In the genomic region with DNA sequence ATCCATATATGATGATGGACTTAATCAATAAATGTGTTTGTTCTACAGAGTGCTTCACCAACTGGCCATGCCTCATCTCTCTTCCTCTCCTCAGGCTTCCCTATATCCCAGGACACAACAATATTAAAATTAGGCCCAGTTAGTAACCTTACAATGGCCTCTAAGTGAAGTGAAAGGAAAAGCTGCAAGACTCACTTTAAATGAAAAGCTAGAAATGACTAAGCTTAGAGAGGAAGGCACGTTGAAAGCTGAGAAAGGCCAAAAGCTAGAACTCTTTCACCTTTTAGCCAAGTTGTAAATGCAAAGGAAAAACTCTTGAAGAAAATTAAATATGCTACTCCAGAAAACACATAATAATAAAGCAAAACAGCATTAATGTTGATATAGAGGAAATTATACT, we compare ENCODE assay signal across 1 cellular context.
A peak's percentile ranks its signal among the peaks of the same experiment; 100 is the strongest.
TF ChIP-seq lines count a peak whose summit lies in the region.

No MANE protein-coding gene starts in this region.

TF ChIP-seq in GM12878, 131 proteins besides CTCF, POLR2A, EP300 and RAD21:
- TF ChIP-seq IRF4 (IDR thresholded peaks at IDR 0.05; ENCODE audit: low read depth, low read length) (peak; percentile 39; the same call in 1 of the 2 replicates), RUNX3 (IDR thresholded peaks at IDR 0.05; ENCODE audit: low read length) (no peak), JUNB (IDR thresholded peaks at IDR 0.05) (peak; percentile 36)
